Comparison of ENCODE assay signal across 1 cellular context in the genomic region with DNA sequence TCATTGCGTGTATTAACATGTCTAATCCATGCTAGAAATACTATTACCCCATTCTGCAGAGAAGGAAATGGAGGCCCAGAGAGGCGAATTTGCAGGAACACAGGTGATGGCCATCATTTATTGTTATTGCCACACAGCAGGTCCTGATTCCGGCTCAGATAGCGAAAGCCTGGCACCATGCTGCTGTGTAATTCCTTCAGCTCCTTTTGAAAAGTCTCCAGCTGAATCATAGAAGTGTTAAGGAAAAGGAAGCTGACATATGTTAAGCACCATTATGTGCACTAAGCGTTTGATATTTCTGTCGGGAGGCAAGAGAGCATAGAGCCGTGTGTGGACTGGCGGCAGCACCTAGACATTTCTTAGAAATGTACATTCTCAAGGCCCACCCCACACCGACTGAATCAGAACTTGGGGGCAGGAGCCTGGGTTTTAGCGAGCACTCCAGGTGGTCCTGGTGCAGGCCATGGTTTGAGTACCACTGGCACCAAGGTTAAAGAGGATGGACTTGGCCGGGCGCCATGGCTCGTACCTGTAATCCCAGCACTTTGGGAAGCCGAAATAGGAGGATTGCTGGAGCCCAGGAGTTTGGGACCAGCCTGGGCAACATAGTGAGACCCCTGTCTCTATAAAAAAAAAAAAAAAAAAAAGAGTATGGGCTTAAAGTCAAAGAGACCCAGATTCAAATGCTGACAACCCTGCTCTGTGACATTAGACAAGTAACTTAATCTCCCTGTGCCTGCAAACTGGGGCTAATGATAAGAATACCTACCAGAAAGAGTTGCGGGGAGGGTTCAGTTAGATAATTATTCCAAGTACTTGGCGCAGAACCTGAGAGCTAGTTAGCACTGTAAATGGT.
TF ChIP-seq lines count a peak whose summit lies in the region.

No MANE protein-coding gene starts in this region.

TF ChIP-seq in H1, 55 proteins besides CTCF, POLR2A, EP300 and RAD21:
- TF ChIP-seq CHD7 (IDR thresholded peaks at IDR 0.05; ENCODE audit: insufficient replicate concordance, low read length), result no peak
- no peak for TF ChIP-seq TEAD4 (IDR thresholded peaks at IDR 0.05; ENCODE audit: low read depth, low read length)
- TF ChIP-seq YY1 (IDR thresholded peaks at IDR 0.05; ENCODE audit: low read depth, low read length), result no peak
- TF ChIP-seq CTBP2 (IDR thresholded peaks at IDR 0.05; ENCODE audit: borderline replicate concordance, insufficient read depth, insufficient read length, low read length), result no peak
- no peak for TF ChIP-seq RFX5 (IDR thresholded peaks at IDR 0.05; ENCODE audit: borderline replicate concordance, low read depth, low read length)
- no peak for TF ChIP-seq MAX (IDR thresholded peaks at IDR 0.05)
- no peak for TF ChIP-seq TBP (IDR thresholded peaks at IDR 0.05; ENCODE audit: low read depth, low read length)
- no peak for TF ChIP-seq BCL11A (IDR thresholded peaks at IDR 0.05; ENCODE audit: low read depth in 2 of 2, low read length in 2 of 2)
- TF ChIP-seq SP4 (IDR thresholded peaks at IDR 0.05; ENCODE audit: low read length), result no peak
- TF ChIP-seq CHD1 (IDR thresholded peaks at IDR 0.05; ENCODE audit: low read depth, low read length), result no peak
- TF ChIP-seq CBX5 (IDR thresholded peaks at IDR 0.05; ENCODE audit: low read depth, low read length), result no peak
